In genomic region chr12:62251609-62251958, GRCh38 we compare ENCODE assay signal across 11 cellular contexts. TPM values are rescaled to one million over a fixed set of nuclear protein-coding genes. Genes with fewer than 3 reads are reported as not detected.
DNase-seq lines count a peak whose midpoint lies in the region; ATAC-seq and TF ChIP-seq lines count a peak whose summit lies in the region.
"Had no signal": no experiment of that assay in that cellular context is flagged by ENCODE, and none has a peak within 500 bp of the region (broad histone marks: within the 10 kb centered on the region; RNA-seq: fewer than 3 reads in every experiment).

No MANE protein-coding gene starts in this region.

- peaks cover 4% of the 10 kb centered on the region for H3K36me3 Mint-ChIP-seq in activated naive CD8-positive, alpha-beta T cell treated with anti-CD3 and anti-CD28 coated beads, Interleukin-2, amount 50 U/mL, for 24 hours (ENCODE audit: low read depth)

- H3K4me3 ChIP-seq in uterus = no peak overlapping the region
- H3K4me3 ChIP-seq: testis had no signal

- no peak for DNase-seq in activated naive CD8-positive, alpha-beta T cell treated with anti-CD3 and anti-CD28 coated beads, Interleukin-2, amount 50 U/mL, for 24 hours
- DNase-seq in AML-193 (lab: John Stamatoyannopoulos, UW) (no peak), GDM1 (lab: John Stamatoyannopoulos, UW) (no peak), KG1 (lab: John Stamatoyannopoulos, UW) (no peak), uterus (no peak)
- DNase-seq: HCEC 1CT, NCI-H2029 treated with DMSO at 0.1 percent for 48 hours, testis had no signal

- intact Hi-C loops in uterus (cut with DNase I; ENCODE audit: low total_unique reads) = no loop called here

- H3K9me3 Mint-ChIP-seq in activated naive CD8-positive, alpha-beta T cell treated with anti-CD3 and anti-CD28 coated beads, Interleukin-2, amount 50 U/mL, for 24 hours = no peaks in the 10 kb centered on the region

- H3K27me3 ChIP-seq in uterus = no peaks in the 10 kb centered on the region
- H3K27me3 ChIP-seq: testis had no signal

- no peak overlapping the region for H3K27ac ChIP-seq in uterus

- no peak for TF ChIP-seq POLR2A in uterus (IDR thresholded peaks at IDR 0.05)

- no peak for TF ChIP-seq CTCF in uterus (IDR thresholded peaks at IDR 0.05)

- peak; percentile 55 for ATAC-seq in GM18511 (IDR thresholded peaks at IDR 0.05; ENCODE audit: unreplicated experiment)
- peak; percentile 39 for ATAC-seq in GM19467 (IDR thresholded peaks at IDR 0.05; ENCODE audit: unreplicated experiment)
- ATAC-seq in HG03135 (IDR thresholded peaks at IDR 0.05; ENCODE audit: unreplicated experiment) = peak; percentile 35
- ATAC-seq in activated naive CD8-positive, alpha-beta T cell treated with anti-CD3 and anti-CD28 coated beads, Interleukin-2, amount 50 U/mL, for 24 hours = no peak

- H3K4me3 Mint-ChIP-seq in activated naive CD8-positive, alpha-beta T cell treated with anti-CD3 and anti-CD28 coated beads, Interleukin-2, amount 50 U/mL, for 24 hours = no peak overlapping the region

- no peaks in the 10 kb centered on the region for H3K9me3 ChIP-seq in uterus
- H3K9me3 ChIP-seq: testis had no signal

- H3K27me3 Mint-ChIP-seq in activated naive CD8-positive, alpha-beta T cell treated with anti-CD3 and anti-CD28 coated beads, Interleukin-2, amount 50 U/mL, for 24 hours = peaks cover 3% of the 10 kb centered on the region

- peaks cover 34% of the 10 kb centered on the region for H3K4me1 Mint-ChIP-seq in activated naive CD8-positive, alpha-beta T cell treated with anti-CD3 and anti-CD28 coated beads, Interleukin-2, amount 50 U/mL, for 24 hours

- H3K36me3 ChIP-seq in uterus = no peaks in the 10 kb centered on the region

- no peaks in the 10 kb centered on the region for H3K4me1 ChIP-seq in uterus

- H3K27ac Mint-ChIP-seq in activated naive CD8-positive, alpha-beta T cell treated with anti-CD3 and anti-CD28 coated beads, Interleukin-2, amount 50 U/mL, for 24 hours = peak overlapping the region; percentile 71

RNA-seq across cellular contexts. Expression of gene USP15, which starts 8.6 kb away (rescaled TPM):
- 10 to 100 TPM; 44.8 to 98.9 (median 76.5) TPM for total RNA-seq in uterus
